In genomic region chr3:151169700-151170224, GRCh38 we compare ENCODE assay signal across 7 cellular contexts.
A peak's percentile ranks its signal among the peaks of the same experiment; 100 is the strongest.
DNase-seq lines count a peak whose midpoint lies in the region; ATAC-seq lines count a peak whose summit lies in the region.

No MANE protein-coding gene starts in this region.

- peaks cover 0 to 6% of the 10 kb centered on the region in 2 donors for H3K4me1 ChIP-seq in muscle layer of duodenum (ENCODE audit: control insufficient read depth in 1 of 2, insufficient read depth in 2 of 2, low read length in 2 of 2)

- no peaks in the 10 kb centered on the region for H3K27me3 ChIP-seq in muscle layer of duodenum (ENCODE audit: low read depth, low read length)

- H3K9me3 ChIP-seq in muscle layer of duodenum (ENCODE audit: control insufficient read depth in 1 of 2, low read length in 2 of 2), result no peaks in the 10 kb centered on the region

- H3K4me3 ChIP-seq in muscle layer of duodenum (ENCODE audit: low read depth in 1 of 2, low read length in 2 of 2), result no peak overlapping the region

- peak overlapping the region; percentile 2 for H3K27ac ChIP-seq in muscle layer of duodenum (ENCODE audit: low read length)

- peak; percentile 73 for DNase-seq in activated CD8-positive, alpha-beta memory T cell treated with anti-CD3 and anti-CD28 coated beads, Interleukin-2, amount 50 U/mL, for 48 hours
- no peak for DNase-seq in 8988T
- DNase-seq in ACHN, result no peak

- ATAC-seq in GM21360 (IDR thresholded peaks at IDR 0.05; ENCODE audit: unreplicated experiment) (peak; percentile 52), HG03571 (IDR thresholded peaks at IDR 0.05; ENCODE audit: unreplicated experiment) (peak; percentile 40), HG03439 (IDR thresholded peaks at IDR 0.05; ENCODE audit: unreplicated experiment) (no peak)

- in situ Hi-C loops in ACHN (cut with HindIII; ENCODE audit: low pct_ligation_motif_present, low pct_unique_long_range_greater_than_20kb, low sequenced_read_pairs), result no loop called here

- no peaks in the 10 kb centered on the region for H3K36me3 ChIP-seq in muscle layer of duodenum (ENCODE audit: control insufficient read depth in 1 of 2, insufficient read depth in 2 of 2, low read length in 2 of 2)
